Comparison of ENCODE assay signal across 20 cellular contexts in the genomic region with DNA sequence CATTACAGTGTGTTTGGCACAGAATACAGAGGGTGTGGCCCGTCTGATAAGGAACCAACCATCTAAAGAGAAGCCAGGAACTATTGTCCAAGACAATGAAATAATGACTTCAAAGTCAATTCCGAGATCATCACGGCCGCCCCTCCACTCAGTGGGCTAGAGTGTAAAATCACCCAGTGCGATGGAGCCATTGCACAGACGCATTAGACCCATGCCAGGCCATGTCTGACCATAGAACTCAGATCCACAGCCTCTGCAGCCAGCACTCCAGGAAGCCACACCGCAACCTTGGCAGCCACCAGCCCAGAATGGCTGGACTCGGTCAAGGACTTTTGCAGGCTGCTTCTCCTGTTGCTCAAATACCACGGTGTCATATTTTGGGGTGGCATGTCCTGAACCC.
DNase-seq lines count a peak whose midpoint lies in the region; ATAC-seq and TF ChIP-seq lines count a peak whose summit lies in the region.
"Had no signal": no experiment of that assay in that cellular context is flagged by ENCODE, and none has a peak within 500 bp of the region (broad histone marks: within the 10 kb centered on the region; RNA-seq: fewer than 3 reads in every experiment).

No MANE protein-coding gene starts in this region.

- no peaks in the 10 kb centered on the region for H3K9me3 ChIP-seq in effector memory CD4-positive, alpha-beta T cell (ENCODE audit: control insufficient read depth, low read length)
- H3K9me3 ChIP-seq in ascending aorta = no peaks in the 10 kb centered on the region
- H3K9me3 ChIP-seq: BLaER1, Caco-2 had no signal

- H3K4me3 Mint-ChIP-seq in activated CD8-positive, alpha-beta T cell treated with anti-CD3 and anti-CD28 coated beads for 36 hours = no peak overlapping the region
- H3K4me3 Mint-ChIP-seq: B cell; CD4-positive, CD25-positive, alpha-beta regulatory T cell; CD8-positive, alpha-beta T cell had no signal

- intact Hi-C loops in activated CD8-positive, alpha-beta T cell treated with anti-CD3 and anti-CD28 coated beads for 36 hours (cut with micrococcal nuclease) = no loop called here
- intact Hi-C loops in ascending aorta (cut with DNase I) = no loop called here

- DNase-seq in DMS153 (lab: John Stamatoyannopoulos, UW) (peak; percentile 14), DMS153 treated with DMSO at 0.1 percent for 48 hours (lab: John Stamatoyannopoulos, UW; ENCODE audit: unreplicated experiment) (no peak), NCI-H146 treated with DMSO at 0.1 percent for 48 hours (lab: John Stamatoyannopoulos, UW; ENCODE audit: unreplicated experiment) (peak; percentile 18), NCI-H748 treated with DMSO at 0.1 percent for 48 hours (lab: John Stamatoyannopoulos, UW) (peak; percentile 41), mucosa of gallbladder (ENCODE audit: low spot score) (peak; percentile 24), ascending aorta (ENCODE audit: low spot score in 2 of 2) (no peak)
- no peak for DNase-seq in effector memory CD4-positive, alpha-beta T cell
- DNase-seq in activated CD8-positive, alpha-beta T cell treated with anti-CD3 and anti-CD28 coated beads for 36 hours = no peak
- DNase-seq: Caco-2; CD4-positive, CD25-positive, alpha-beta regulatory T cell; CD8-positive, alpha-beta T cell; DMS53; DMS79 treated with DMSO at 0.1 percent for 48 hours; GF-D8; GOT3; HCEC 1CT had no signal

- H3K9me3 Mint-ChIP-seq in activated CD8-positive, alpha-beta T cell treated with anti-CD3 and anti-CD28 coated beads for 36 hours = peaks cover 7% of the 10 kb centered on the region

- no peaks in the 10 kb centered on the region for H3K27me3 Mint-ChIP-seq in activated CD8-positive, alpha-beta T cell treated with anti-CD3 and anti-CD28 coated beads for 36 hours
- H3K27me3 Mint-ChIP-seq: B cell; CD4-positive, CD25-positive, alpha-beta regulatory T cell had no signal

- no peak overlapping the region for H3K4me3 ChIP-seq in effector memory CD4-positive, alpha-beta T cell (ENCODE audit: insufficient read depth, low read depth, low read length, poor library complexity, severe bottlenecking)
- H3K4me3 ChIP-seq in ascending aorta = no peak overlapping the region
- H3K4me3 ChIP-seq: BLaER1 had no signal

- no peaks in the 10 kb centered on the region for H3K4me1 Mint-ChIP-seq in activated CD8-positive, alpha-beta T cell treated with anti-CD3 and anti-CD28 coated beads for 36 hours (ENCODE audit: low read depth)
- H3K4me1 Mint-ChIP-seq: B cell; CD4-positive, CD25-positive, alpha-beta regulatory T cell had no signal

- CTCF ChIA-PET in activated CD8-positive, alpha-beta T cell treated with anti-CD3 and anti-CD28 coated beads for 36 hours (lab: Charles Lee) = no interaction called here

- H3K27ac ChIP-seq in effector memory CD4-positive, alpha-beta T cell (ENCODE audit: insufficient read depth, low read length, poor library complexity, severe bottlenecking) = no peak overlapping the region
- no peak overlapping the region for H3K27ac ChIP-seq in ascending aorta
- H3K27ac ChIP-seq: 22Rv1, BLaER1, C4-2B had no signal

- POLR2A ChIA-PET in activated CD8-positive, alpha-beta T cell treated with anti-CD3 and anti-CD28 coated beads for 36 hours (lab: Charles Lee) = no interaction called here

- H3K36me3 ChIP-seq in effector memory CD4-positive, alpha-beta T cell (ENCODE audit: control insufficient read depth, insufficient read depth, low read length) = no peaks in the 10 kb centered on the region
- H3K36me3 ChIP-seq in ascending aorta = no peaks in the 10 kb centered on the region
- H3K36me3 ChIP-seq: BLaER1 had no signal

- H3K27ac Mint-ChIP-seq in activated CD8-positive, alpha-beta T cell treated with anti-CD3 and anti-CD28 coated beads for 36 hours = no peak overlapping the region
- H3K27ac Mint-ChIP-seq: B cell; CD4-positive, CD25-positive, alpha-beta regulatory T cell; CD8-positive, alpha-beta T cell had no signal

- ATAC-seq in activated CD8-positive, alpha-beta T cell treated with anti-CD3 and anti-CD28 coated beads for 36 hours = no peak
- ATAC-seq: CD8-positive, alpha-beta T cell had no signal

- no peaks in the 10 kb centered on the region for H3K4me1 ChIP-seq in effector memory CD4-positive, alpha-beta T cell (ENCODE audit: control insufficient read depth, insufficient read depth, low read length, poor library complexity, severe bottlenecking)
- no peaks in the 10 kb centered on the region for H3K4me1 ChIP-seq in ascending aorta
- H3K4me1 ChIP-seq: BLaER1, Caco-2 had no signal

- H3K27me3 ChIP-seq in effector memory CD4-positive, alpha-beta T cell (replicated peaks; ENCODE audit: control insufficient read depth, insufficient read depth, low read length, poor library complexity, severe bottlenecking) = no peaks in the 10 kb centered on the region
- H3K27me3 ChIP-seq in ascending aorta = no peaks in the 10 kb centered on the region
- H3K27me3 ChIP-seq: BLaER1 had no signal

- TF ChIP-seq CTCF in activated CD8-positive, alpha-beta T cell treated with anti-CD3 and anti-CD28 coated beads for 36 hours (IDR thresholded peaks at IDR 0.05) = no peak
- TF ChIP-seq CTCF in ascending aorta (IDR thresholded peaks at IDR 0.05) = no peak

- no peaks in the 10 kb centered on the region for H3K36me3 Mint-ChIP-seq in activated CD8-positive, alpha-beta T cell treated with anti-CD3 and anti-CD28 coated beads for 36 hours (ENCODE audit: low read depth)
- H3K36me3 Mint-ChIP-seq: CD4-positive, CD25-positive, alpha-beta regulatory T cell; CD8-positive, alpha-beta T cell had no signal

Comparison
In these comparisons a context has a peak if more than half of its experiments do, and no peak if none do; other contexts are left out.
1. DNase-seq: peak in DMS153 (single experiment), NCI-H146 treated with DMSO at 0.1 percent for 48 hours (single experiment), NCI-H748 treated with DMSO at 0.1 percent for 48 hours (single experiment) and mucosa of gallbladder (single experiment); none in DMS153 treated with DMSO at 0.1 percent for 48 hours (single experiment), effector memory CD4-positive, alpha-beta T cell (0 of 3), activated CD8-positive, alpha-beta T cell treated with anti-CD3 and anti-CD28 coated beads for 36 hours (single experiment) and ascending aorta (0 of 2).